ENCODE assay signal across 9 cellular contexts in genomic region chr12:101792046-101792931, GRCh38. TPM values are rescaled to one million over a fixed set of nuclear protein-coding genes. Genes with fewer than 3 reads are reported as not detected.
DNase-seq lines count a peak whose midpoint lies in the region; ATAC-seq and TF ChIP-seq lines count a peak whose summit lies in the region.
"Had no signal": no experiment of that assay in that cellular context is flagged by ENCODE, and none has a peak within 500 bp of the region (broad histone marks: within the 10 kb centered on the region; RNA-seq: fewer than 3 reads in every experiment).

No MANE protein-coding gene starts in this region.

- POLR2A ChIA-PET in CD4-positive, alpha-beta memory T cell (lab: Charles Lee; ENCODE audit: partially characterized antibody), result interaction anchor here (1.0 to 3.6 kb wide), 2 partner anchors 36 to 38 kb away, joined by 3 to 12 read pairs; partner anchors contain the start of gene GNPTAB

- peak in 1 of 2 donors; percentile 56 for ATAC-seq in lower lobe of right lung
- ATAC-seq in GM18858 (IDR thresholded peaks at IDR 0.05; ENCODE audit: unreplicated experiment), result no peak

- peaks cover 5 to 13% (median 10%) of the 10 kb centered on the region in 4 donors for H3K4me1 Mint-ChIP-seq in CD4-positive, alpha-beta memory T cell

- no peak overlapping the region for H3K4me3 Mint-ChIP-seq in CD4-positive, alpha-beta memory T cell

- peaks cover 26 to 41% of the 10 kb centered on the region in 2 donors for H3K36me3 Mint-ChIP-seq in CD4-positive, alpha-beta memory T cell

- H3K27me3 ChIP-seq in CD4-positive, alpha-beta memory T cell (ENCODE audit: insufficient read depth, low read length), result no peaks in the 10 kb centered on the region
- H3K27me3 ChIP-seq in lower lobe of right lung (ENCODE audit: low read depth), result no peaks in the 10 kb centered on the region

- H3K9me3 ChIP-seq in CD4-positive, alpha-beta memory T cell (ENCODE audit: control insufficient read depth in 1 of 2, low read length in 2 of 2), result no peaks in the 10 kb centered on the region
- no peaks in the 10 kb centered on the region for H3K9me3 ChIP-seq in lower lobe of right lung

- peak; percentile 31 for TF ChIP-seq CTCF in cardiac fibroblast (IDR thresholded peaks at IDR 0.05; ENCODE audit: low read depth, low read length)
- TF ChIP-seq CTCF in lower lobe of right lung (IDR thresholded peaks at IDR 0.05), result peak; percentile 20

- peaks cover 5% of the 10 kb centered on the region for H3K36me3 ChIP-seq in CD4-positive, alpha-beta memory T cell (ENCODE audit: insufficient read depth, low read length)
- H3K36me3 ChIP-seq in lower lobe of right lung, result peaks cover 38% of the 10 kb centered on the region

- intact Hi-C loops in CD4-positive, alpha-beta memory T cell (cut with micrococcal nuclease), result loop anchor here (1.0 kb wide), 1 partner anchor 39 kb away; no protein-coding TSS in a partner anchor
- intact Hi-C loops in lower lobe of right lung (cut with DNase I), result no loop called here

- H3K9me3 Mint-ChIP-seq in CD4-positive, alpha-beta memory T cell, result peaks cover 0 to 2% (median 0%) of the 10 kb centered on the region in 8 donors

- peak in 1 of 5 donors; percentile 6 for DNase-seq in CD4-positive, alpha-beta memory T cell
- DNase-seq in Kasumi-1 (lab: John Stamatoyannopoulos, UW) (peak; percentile 11 to 47), cardiac fibroblast (ENCODE audit: low read depth in 2 of 2) (no peak), lower lobe of right lung (no peak), NOMO-1 (lab: John Stamatoyannopoulos, UW; ENCODE audit: unreplicated experiment in 2 of 2) (no peak), epidermal melanocyte (ENCODE audit: insufficient read length, low spot score) (no peak), dedifferentiated amniotic fluid mesenchymal stem cell (ENCODE audit: extremely low spot score) (no peak)
- DNase-seq: stimulated activated CD4-positive, alpha-beta T cell treated with anti-CD3 and anti-CD28 coated beads, Interleukin-1b, Interleukin-23, amount 100 ng/mL, for 48 hours had no signal

- CTCF ChIA-PET in CD4-positive, alpha-beta memory T cell (lab: Charles Lee; ENCODE audit: partially characterized antibody), result interaction anchor here (0.9 to 10.3 kb wide), 10 partner anchors 11 to 48 kb away, joined by 3 to 74 read pairs (median 5); partner anchors contain the start of gene GNPTAB

- H3K4me1 ChIP-seq in CD4-positive, alpha-beta memory T cell (ENCODE audit: insufficient read depth, low read length), result peaks cover 5% of the 10 kb centered on the region
- H3K4me1 ChIP-seq in lower lobe of right lung, result no peaks in the 10 kb centered on the region

- H3K27me3 Mint-ChIP-seq in CD4-positive, alpha-beta memory T cell, result no peaks in the 10 kb centered on the region

- no peak overlapping the region for H3K4me3 ChIP-seq in CD4-positive, alpha-beta memory T cell (ENCODE audit: low read length in 2 of 2)
- no peak overlapping the region for H3K4me3 ChIP-seq in cardiac fibroblast (replicated peaks in 1 of 2; ENCODE audit: low read depth in 2 of 2, low read length in 2 of 2)
- no peak overlapping the region for H3K4me3 ChIP-seq in lower lobe of right lung

- no peak overlapping the region for H3K27ac ChIP-seq in CD4-positive, alpha-beta memory T cell (ENCODE audit: low read depth, low read length)
- no peak overlapping the region for H3K27ac ChIP-seq in lower lobe of right lung

- peak overlapping the region in 5 of 7 donors; percentile 18 to 77 (median 47) for H3K27ac Mint-ChIP-seq in CD4-positive, alpha-beta memory T cell

RNA-seq across cellular contexts. Expression of gene GNPTAB, which starts 38.5 kb away (rescaled TPM):
- total RNA-seq in CD4-positive, alpha-beta memory T cell, result 10 to 100 TPM; 37.2 to 42.8 TPM
- 10 to 100 TPM; 15.3 to 31.0 TPM for polyA plus RNA-seq in CD4-positive, alpha-beta memory T cell
- total RNA-seq in lower lobe of right lung, result 59.2 TPM

RNA-seq across cellular contexts. Expression of gene SYCP3, which starts 53.0 kb away (rescaled TPM):
- under 1 TPM; 0.23 to 0.28 TPM for total RNA-seq in CD4-positive, alpha-beta memory T cell
- under 1 TPM in 1 of 2 donors, not detected in 1; 0.15 TPM for polyA plus RNA-seq in CD4-positive, alpha-beta memory T cell
- total RNA-seq in lower lobe of right lung, result 0.71 TPM

Comparison
In these comparisons a context has a peak if more than half of its experiments do, and no peak if none do; other contexts are left out.
1. DNase-seq: peak in Kasumi-1 (2 of 2); none in cardiac fibroblast (0 of 2), lower lobe of right lung (single experiment), NOMO-1 (0 of 2), epidermal melanocyte (single experiment) and dedifferentiated amniotic fluid mesenchymal stem cell (single experiment).